ENCODE assay signal across 14 cellular contexts in the genomic region with DNA sequence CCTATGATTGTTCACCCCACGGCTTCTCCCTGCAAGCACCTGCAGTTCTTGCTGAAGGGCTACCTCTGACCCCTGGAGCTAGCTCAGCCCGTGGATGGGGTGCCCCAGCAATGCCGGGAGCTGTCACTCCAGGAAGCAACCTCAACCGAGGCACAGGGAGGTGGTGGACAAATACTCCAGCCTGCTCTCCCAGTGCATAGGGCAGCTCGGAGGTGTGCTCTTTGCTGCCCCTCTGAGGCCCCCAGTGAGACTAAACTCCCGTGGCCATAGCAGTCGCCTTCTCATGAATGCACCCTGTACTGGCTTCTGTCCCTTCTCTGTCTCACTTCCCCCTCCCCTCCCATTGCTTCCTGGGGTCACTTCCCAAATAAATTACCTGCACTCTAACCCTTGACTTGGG. TPM values are rescaled to one million over a fixed set of nuclear protein-coding genes. Genes with fewer than 3 reads are reported as not detected.
DNase-seq lines count a peak whose midpoint lies in the region; ATAC-seq, FAIRE-seq and TF ChIP-seq lines count a peak whose summit lies in the region.
"Had no signal": no experiment of that assay in that cellular context is flagged by ENCODE, and none has a peak within 500 bp of the region (broad histone marks: within the 10 kb centered on the region; RNA-seq: fewer than 3 reads in every experiment).

No MANE protein-coding gene starts in this region.

- H3K9me3 ChIP-seq in DOHH2 (ENCODE audit: control insufficient read depth, insufficient read depth, low read length) (no peaks in the 10 kb centered on the region), kidney (ENCODE audit: control insufficient read depth in 1 of 2, low read length in 2 of 2) (no peaks in the 10 kb centered on the region), GM23248 (ENCODE audit: low read depth) (no peaks in the 10 kb centered on the region)
- H3K9me3 ChIP-seq: MG63, spleen had no signal

- H3K9me2 ChIP-seq in DOHH2 (replicated peaks; ENCODE audit: control insufficient read depth, low read length), result no peaks in the 10 kb centered on the region
- H3K9me2 ChIP-seq in GM23248 (ENCODE audit: insufficient read depth), result no peaks in the 10 kb centered on the region

- POLR2A ChIA-PET in HEK293T (lab: Yijun Ruan, JAX), result interaction anchor here (1.0 kb wide), 1 partner anchor 18 kb away, joined by 3 read pairs; no protein-coding TSS in a partner anchor
- POLR2A ChIA-PET in activated CD4-positive, alpha-beta memory T cell treated with anti-CD3 and anti-CD28 coated beads for 36 hours (lab: Charles Lee), result no interaction called here

- no peaks in the 10 kb centered on the region for H3K4me1 Mint-ChIP-seq in activated CD4-positive, alpha-beta memory T cell treated with anti-CD3 and anti-CD28 coated beads for 36 hours (ENCODE audit: low read depth)

- no peak overlapping the region for H3K4me2 ChIP-seq in DOHH2 (ENCODE audit: low read length)
- no peak overlapping the region for H3K4me2 ChIP-seq in GM23248 (ENCODE audit: unreplicated experiment)

- CTCF ChIA-PET in HEK293T (lab: Yijun Ruan, JAX), result interaction anchor here (1.1 kb wide), 1 partner anchor 10 kb away, joined by 4 read pairs; no protein-coding TSS in a partner anchor
- CTCF ChIA-PET in activated CD4-positive, alpha-beta memory T cell treated with anti-CD3 and anti-CD28 coated beads for 36 hours (lab: Charles Lee), result no interaction called here

- no peaks in the 10 kb centered on the region for H3K27me3 ChIP-seq in DOHH2 (ENCODE audit: control insufficient read depth, low read length)
- peaks cover 9% of the 10 kb centered on the region; the same call in 1 of the 2 replicates for H3K27me3 ChIP-seq in GM23248 (replicated peaks; ENCODE audit: insufficient read depth)
- H3K27me3 ChIP-seq: MG63, spleen had no signal

- no peaks in the 10 kb centered on the region for H3K9me3 Mint-ChIP-seq in activated CD4-positive, alpha-beta memory T cell treated with anti-CD3 and anti-CD28 coated beads for 36 hours
- H3K9me3 Mint-ChIP-seq: effector memory CD8-positive, alpha-beta T cell; T-helper 2 cell treated with Interferon-gamma antibody and Interleukin-4, amounts not matched to agents 5 μg/mL and 100 μg/mL, for 36 hours had no signal

- no peak for FAIRE-seq in kidney (lab: Jason Lieb, UNC)
- FAIRE-seq: H54 had no signal

- H3K36me3 ChIP-seq in DOHH2 (ENCODE audit: control insufficient read depth, low read length), result no peaks in the 10 kb centered on the region
- no peaks in the 10 kb centered on the region for H3K36me3 ChIP-seq in kidney (ENCODE audit: control insufficient read depth in 1 of 2, insufficient read depth in 2 of 2, low read length in 2 of 2)
- H3K36me3 ChIP-seq in GM23248 (ENCODE audit: low read depth), result no peaks in the 10 kb centered on the region
- H3K36me3 ChIP-seq: MG63, spleen had no signal

- in situ Hi-C loops in SK-MEL-5 (cut with HindIII; ENCODE audit: low pct_unique_long_range_greater_than_20kb, low sequenced_read_pairs), result no loop called here
- in situ Hi-C loops in GM23248 (cut with MboI), result no loop called here

- H3K4me3 ChIP-seq in DOHH2 (ENCODE audit: low read length) (no peak overlapping the region), kidney (ENCODE audit: low read length in 2 of 2) (no peak overlapping the region), GM23248 (no peak overlapping the region)
- H3K4me3 ChIP-seq: MG63, spleen had no signal

- no peaks in the 10 kb centered on the region for H3K36me3 Mint-ChIP-seq in activated CD4-positive, alpha-beta memory T cell treated with anti-CD3 and anti-CD28 coated beads for 36 hours

- H4K20me1 ChIP-seq in DOHH2 (ENCODE audit: control insufficient read depth, insufficient read depth, low read depth, low read length) (no peaks in the 10 kb centered on the region), GM23248 (ENCODE audit: insufficient read depth) (no peaks in the 10 kb centered on the region)

- TF ChIP-seq CTCF in DOHH2 (IDR thresholded peaks at IDR 0.05; ENCODE audit: low read depth, low read length, poor library complexity, severe bottlenecking), result peak; percentile 38
- TF ChIP-seq CTCF in kidney (IDR thresholded peaks at IDR 0.05; ENCODE audit: borderline replicate concordance, extremely low read depth, insufficient read depth), result no peak

- H3K79me2 ChIP-seq in DOHH2 (ENCODE audit: control insufficient read depth, low read length), result no peaks in the 10 kb centered on the region
- no peaks in the 10 kb centered on the region for H3K79me2 ChIP-seq in GM23248 (ENCODE audit: insufficient read depth)

- WGBS in GM23248 (ENCODE audit: low coverage in 1 of 2, low lambda C conversion rate in 2 of 2, missing lambda C conversion rate in 2 of 2), 2 experiments, result 50 to 52% methylated on average over 5 to 7 of the region's 7 CpGs

- H3F3A ChIP-seq in DOHH2 (ENCODE audit: control insufficient read depth, insufficient read depth), result no peaks in the 10 kb centered on the region
- H3F3A ChIP-seq in GM23248 (ENCODE audit: insufficient read depth), result no peaks in the 10 kb centered on the region

- H3K27ac Mint-ChIP-seq in activated CD4-positive, alpha-beta memory T cell treated with anti-CD3 and anti-CD28 coated beads for 36 hours, result no peak overlapping the region
- H3K27ac Mint-ChIP-seq: effector memory CD8-positive, alpha-beta T cell; T-helper 2 cell treated with Interferon-gamma antibody and Interleukin-4, amounts not matched to agents 5 μg/mL and 100 μg/mL, for 36 hours had no signal

- H3K4me1 ChIP-seq in DOHH2 (ENCODE audit: control insufficient read depth, low read length), result no peaks in the 10 kb centered on the region
- H3K4me1 ChIP-seq in kidney (ENCODE audit: control insufficient read depth in 1 of 2, insufficient read depth in 1 of 2, low read depth in 1 of 2, low read length in 2 of 2), result no peaks in the 10 kb centered on the region
- no peaks in the 10 kb centered on the region for H3K4me1 ChIP-seq in GM23248 (ENCODE audit: insufficient read depth)

- H3K27ac ChIP-seq in DOHH2 (ENCODE audit: low read depth, low read length), result no peak overlapping the region
- H3K27ac ChIP-seq in kidney (ENCODE audit: low read depth in 2 of 2, low read length in 2 of 2), result no peak overlapping the region
- H3K27ac ChIP-seq in GM23248, result no peak overlapping the region
- H3K27ac ChIP-seq: spleen had no signal

- H3K4me3 Mint-ChIP-seq in activated CD4-positive, alpha-beta memory T cell treated with anti-CD3 and anti-CD28 coated beads for 36 hours, result no peak overlapping the region
- H3K4me3 Mint-ChIP-seq: effector memory CD8-positive, alpha-beta T cell; T-helper 2 cell treated with Interferon-gamma antibody and Interleukin-4, amounts not matched to agents 5 μg/mL and 100 μg/mL, for 36 hours had no signal

- no peaks in the 10 kb centered on the region for H3K27me3 Mint-ChIP-seq in activated CD4-positive, alpha-beta memory T cell treated with anti-CD3 and anti-CD28 coated beads for 36 hours

- intact Hi-C loops in kidney (cut with DNase I), result no loop called here
- intact Hi-C loops in activated CD4-positive, alpha-beta memory T cell treated with anti-CD3 and anti-CD28 coated beads for 36 hours (cut with micrococcal nuclease), result no loop called here

- H2AFZ ChIP-seq in GM23248, result no peak overlapping the region

- peak; percentile 70 for DNase-seq in HEK293T (ENCODE audit: extremely low spot score)
- DNase-seq in SK-MEL-5 (ENCODE audit: low read depth, low spot score), result peak; percentile 50
- DNase-seq in kidney, result peak; percentile 22
- DNase-seq in GM23248, result no peak
- DNase-seq in activated CD4-positive, alpha-beta memory T cell treated with anti-CD3 and anti-CD28 coated beads for 36 hours, result no peak
- DNase-seq in anterior cingulate cortex (lab: John Stamatoyannopoulos, UW), result no peak
- DNase-seq: effector memory CD8-positive, alpha-beta T cell; MG63; spleen had no signal

- H3K9ac ChIP-seq in kidney (ENCODE audit: low read length in 2 of 2) (no peak overlapping the region), GM23248 (no peak overlapping the region)

- no peak for ATAC-seq in HG02763 (IDR thresholded peaks at IDR 0.05; ENCODE audit: unreplicated experiment)
- ATAC-seq: effector memory CD8-positive, alpha-beta T cell had no signal

TF ChIP-seq in HEK293T, 16 proteins besides CTCF, POLR2A, EP300 and RAD21:
- TF ChIP-seq HDGF (IDR thresholded peaks at IDR 0.05; ENCODE audit: borderline replicate concordance), result no peak
- TF ChIP-seq TARDBP (IDR thresholded peaks at IDR 0.05), result no peak
- TF ChIP-seq FOXA1 (IDR thresholded peaks at IDR 0.05), result no peak
- TF ChIP-seq SUZ12 (IDR thresholded peaks at IDR 0.05), result no peak
- no peak for TF ChIP-seq CTBP1 (IDR thresholded peaks at IDR 0.05; ENCODE audit: borderline replicate concordance)
- TF ChIP-seq SP1 (IDR thresholded peaks at IDR 0.05), result no peak
- TF ChIP-seq BHLHE40 (IDR thresholded peaks at IDR 0.05; ENCODE audit: borderline replicate concordance), result no peak
- TF ChIP-seq NFRKB (IDR thresholded peaks at IDR 0.05), result no peak
- no peak for TF ChIP-seq PKNOX1 (IDR thresholded peaks at IDR 0.05)
- TF ChIP-seq ZNF384 (IDR thresholded peaks at IDR 0.05), result no peak
- no peak for TF ChIP-seq FOXK2 (IDR thresholded peaks at IDR 0.05)
- TF ChIP-seq LEF1 (IDR thresholded peaks at IDR 0.05; ENCODE audit: borderline replicate concordance), result no peak
- TF ChIP-seq ARNT (IDR thresholded peaks at IDR 0.05), result no peak
- TF ChIP-seq L3MBTL2 (conservative IDR thresholded peaks at IDR 0.05), result no peak
- TF ChIP-seq ELF4 (IDR thresholded peaks at IDR 0.05), result no peak
- no peak for TF ChIP-seq FOXM1 (IDR thresholded peaks at IDR 0.05; ENCODE audit: borderline replicate concordance)

RNA-seq across cellular contexts. Expression of gene LINGO1, which starts 48.5 kb away (rescaled TPM):
- total RNA-seq in SK-MEL-5 (2014; rRNA removed; shearing (Covaris generic)), result 0.90 and 2.1 TPM in 2 replicates
- 12.0 and 28.5 TPM in 2 replicates for polyA plus RNA-seq in SK-MEL-5 (2015; cell fraction: cytosol; rRNA removed)
- 0.88 and 4.6 TPM in 2 replicates for polyA plus RNA-seq in SK-MEL-5 (2015; cell fraction: nucleus; rRNA removed)
- total RNA-seq in kidney, result 3.9 TPM
- 6.8 TPM for polyA plus RNA-seq in kidney (ENCODE audit: insufficient read depth, low read depth, low replicate concordance)
- not detected in 2 replicates for total RNA-seq in GM23248 (2014; rRNA removed; shearing (Covaris generic))
- not detected in 2 replicates for polyA plus RNA-seq in GM23248 (2016; fragmentation: Nextera tagmentation; extraction: Ambion mirVana)
- total RNA-seq in activated CD4-positive, alpha-beta memory T cell treated with anti-CD3 and anti-CD28 coated beads for 36 hours, result not detected
- total RNA-seq: myocyte had no signal

Comparison
In these comparisons a context has a peak if more than half of its experiments do, and no peak if none do; other contexts are left out.
1. DNase-seq: peak in HEK293T (single experiment), SK-MEL-5 (single experiment) and kidney (single experiment); none in GM23248 (single experiment), activated CD4-positive, alpha-beta memory T cell treated with anti-CD3 and anti-CD28 coated beads for 36 hours (single experiment) and anterior cingulate cortex (0 of 58).